9 cellular contexts compared by ENCODE assay signal in the genomic region with DNA sequence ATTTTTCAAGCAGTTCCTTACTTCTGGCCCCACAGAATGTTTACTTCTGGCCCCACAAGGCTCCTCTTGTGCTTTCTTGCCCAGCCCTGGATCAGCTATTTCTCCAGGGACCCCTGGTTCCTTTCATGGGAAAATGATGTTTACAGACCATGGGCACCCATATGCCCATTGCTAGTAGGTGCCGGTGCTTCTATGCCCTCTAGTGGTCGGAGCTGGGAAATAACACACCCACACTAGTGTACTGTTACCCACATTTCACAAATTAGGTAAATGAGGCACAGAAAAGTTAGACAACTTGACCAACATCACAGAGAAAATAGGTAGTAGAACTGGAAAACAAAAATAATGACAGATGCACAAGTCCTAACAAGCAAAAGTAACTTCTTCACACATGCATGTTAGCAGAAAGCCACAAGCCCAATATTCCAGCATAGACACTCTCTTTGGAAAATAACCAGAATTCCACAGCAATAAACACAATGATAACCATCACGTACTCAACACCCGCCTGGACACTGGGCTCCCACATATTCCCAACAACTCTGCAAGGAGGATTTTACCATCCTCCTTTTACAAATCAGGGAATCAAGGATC. TPM values are rescaled to one million over a fixed set of nuclear protein-coding genes. Genes with fewer than 3 reads are reported as not detected.
DNase-seq lines count a peak whose midpoint lies in the region; ATAC-seq and TF ChIP-seq lines count a peak whose summit lies in the region.
"Had no signal": no experiment of that assay in that cellular context is flagged by ENCODE, and none has a peak within 500 bp of the region (broad histone marks: within the 10 kb centered on the region; RNA-seq: fewer than 3 reads in every experiment).

No MANE protein-coding gene starts in this region.

- no peaks in the 10 kb centered on the region for H3K36me3 ChIP-seq in DND-41 (ENCODE audit: insufficient read depth, low read length)
- no peaks in the 10 kb centered on the region for H3K36me3 ChIP-seq in ascending aorta
- no peaks in the 10 kb centered on the region for H3K36me3 ChIP-seq in kidney epithelial cell (ENCODE audit: control insufficient read depth, insufficient read depth, low read length)

- H2AFZ ChIP-seq in DND-41 (ENCODE audit: low read depth, low read length) = no peak overlapping the region

- H3K27me3 ChIP-seq in DND-41 (ENCODE audit: insufficient read depth, low read length, poor library complexity) (peaks cover 18% of the 10 kb centered on the region), ascending aorta (no peaks in the 10 kb centered on the region), kidney epithelial cell (ENCODE audit: control insufficient read depth, insufficient read depth, low read length) (no peaks in the 10 kb centered on the region)

- intact Hi-C loops in ascending aorta (cut with DNase I) = no loop called here

- H4K20me1 ChIP-seq in DND-41 (ENCODE audit: insufficient read depth, low read length) = peaks cover 2% of the 10 kb centered on the region; the same call in 1 of the 2 replicates

- ATAC-seq in DND-41 (ENCODE audit: insufficient read depth, low read depth) (peak; percentile 91), GM18498 (IDR thresholded peaks at IDR 0.05; ENCODE audit: unreplicated experiment) (no peak)

- no peak overlapping the region for H3K4me2 ChIP-seq in DND-41 (ENCODE audit: insufficient read depth, low read length)

- H3K4me1 ChIP-seq in DND-41 (ENCODE audit: insufficient read depth, low read length) (no peaks in the 10 kb centered on the region), ascending aorta (no peaks in the 10 kb centered on the region)

- peaks cover 3% of the 10 kb centered on the region for H3K4me1 Mint-ChIP-seq in T-helper 2 cell treated with Interferon-gamma antibody and Interleukin-4, amounts not matched to agents 5 μg/mL and 100 μg/mL, for 36 hours (ENCODE audit: low read depth)

- H3K9ac ChIP-seq in DND-41 (ENCODE audit: low read depth, low read length) = no peak overlapping the region

- H3K79me2 ChIP-seq in DND-41 (ENCODE audit: insufficient read depth, low read length) = no peaks in the 10 kb centered on the region

- peaks cover 39% of the 10 kb centered on the region for H3K27me3 Mint-ChIP-seq in T-helper 2 cell treated with Interferon-gamma antibody and Interleukin-4, amounts not matched to agents 5 μg/mL and 100 μg/mL, for 36 hours (ENCODE audit: low read depth)

- no peak overlapping the region for H3K4me3 ChIP-seq in DND-41 (ENCODE audit: low read depth in 1 of 2, low read length in 2 of 2)
- no peak overlapping the region for H3K4me3 ChIP-seq in ascending aorta
- no peak overlapping the region for H3K4me3 ChIP-seq in kidney epithelial cell (ENCODE audit: low read depth, low read length)

- H3K27ac ChIP-seq in DND-41 (ENCODE audit: low read length) (no peak overlapping the region), ascending aorta (no peak overlapping the region)

- H3K4me3 Mint-ChIP-seq in T-helper 2 cell treated with Interferon-gamma antibody and Interleukin-4, amounts not matched to agents 5 μg/mL and 100 μg/mL, for 36 hours = no peak overlapping the region
- H3K4me3 Mint-ChIP-seq: activated naive CD8-positive, alpha-beta T cell had no signal

- peak; percentile 79 for TF ChIP-seq CTCF in DND-41 (IDR thresholded peaks at IDR 0.05; ENCODE audit: borderline replicate concordance, extremely low read depth, low read length, poor library complexity, severe bottlenecking)
- peak; percentile 62 for TF ChIP-seq CTCF in LNCAP (IDR thresholded peaks at IDR 0.05)
- peak in 2 of 3 experiments; percentile 47 for TF ChIP-seq CTCF in ascending aorta (IDR thresholded peaks at IDR 0.05)
- TF ChIP-seq CTCF in kidney epithelial cell (IDR thresholded peaks at IDR 0.05; ENCODE audit: insufficient read depth, low read length, poor library complexity, severe bottlenecking) = peak; percentile 77

- no peaks in the 10 kb centered on the region for H3K9me3 ChIP-seq in DND-41 (ENCODE audit: insufficient read depth, low read length, severe bottlenecking)
- no peaks in the 10 kb centered on the region for H3K9me3 ChIP-seq in ascending aorta

- DNase-seq in DND-41 (peak; percentile 71), ascending aorta (ENCODE audit: low spot score in 2 of 2) (no peak), kidney epithelial cell (ENCODE audit: low read depth) (no peak), T1000 (lab: John Stamatoyannopoulos, UW) (no peak)
- DNase-seq in T-helper 2 cell treated with Interferon-gamma antibody and Interleukin-4, amounts not matched to agents 5 μg/mL and 100 μg/mL, for 36 hours (ENCODE audit: low spot score) = peak; percentile 51
- peak; percentile 36 to 70 (median 60) for DNase-seq in stimulated activated CD4-positive, alpha-beta T cell treated with anti-CD3 and anti-CD28 coated beads, TNF-alpha, amount 100 ng/mL, for 24 hours (ENCODE audit: low read depth in 3 of 3)

- H3K27ac Mint-ChIP-seq in T-helper 2 cell treated with Interferon-gamma antibody and Interleukin-4, amounts not matched to agents 5 μg/mL and 100 μg/mL, for 36 hours = no peak overlapping the region
- H3K27ac Mint-ChIP-seq: activated naive CD8-positive, alpha-beta T cell had no signal

- H3K36me3 Mint-ChIP-seq in T-helper 2 cell treated with Interferon-gamma antibody and Interleukin-4, amounts not matched to agents 5 μg/mL and 100 μg/mL, for 36 hours (ENCODE audit: low read depth) = no peaks in the 10 kb centered on the region
- H3K36me3 Mint-ChIP-seq: activated naive CD8-positive, alpha-beta T cell had no signal

- no peaks in the 10 kb centered on the region for H3K9me3 Mint-ChIP-seq in T-helper 2 cell treated with Interferon-gamma antibody and Interleukin-4, amounts not matched to agents 5 μg/mL and 100 μg/mL, for 36 hours

RNA-seq across cellular contexts. Expression of gene CEACAM6, which starts 1.3 kb away (rescaled TPM):
- total RNA-seq in ascending aorta (not detected), kidney epithelial cell (0.13 TPM in 1 of 2 replicates, not detected in the other)

RNA-seq across cellular contexts. Expression of gene CEACAM3, which starts 42.4 kb away (rescaled TPM):
- total RNA-seq in ascending aorta = not detected
- not detected in 2 replicates for total RNA-seq in kidney epithelial cell

RNA-seq across cellular contexts. Expression of gene CEACAM5, which starts 45.6 kb away (rescaled TPM):
- total RNA-seq in ascending aorta = not detected
- total RNA-seq in kidney epithelial cell = not detected in 2 replicates

Comparison
In these comparisons a context has a peak if more than half of its experiments do, and no peak if none do; other contexts are left out.
1. DNase-seq: peak in DND-41 (single experiment), T-helper 2 cell treated with Interferon-gamma antibody and Interleukin-4, amounts not matched to agents 5 μg/mL and 100 μg/mL, for 36 hours (single experiment) and stimulated activated CD4-positive, alpha-beta T cell treated with anti-CD3 and anti-CD28 coated beads, TNF-alpha, amount 100 ng/mL, for 24 hours (3 of 3); none in ascending aorta (0 of 2), kidney epithelial cell (single experiment) and T1000 (single experiment).
2. Peak in every context shown above with its lines, with median percentiles within 50 percentile points of each other: CTCF ChIP-seq.